In genomic region chr5:130710596-130710995, GRCh38 we compare ENCODE assay signal across 21 cellular contexts.
DNase-seq lines count a peak whose midpoint lies in the region; ATAC-seq and TF ChIP-seq lines count a peak whose summit lies in the region.
"Had no signal": no experiment of that assay in that cellular context is flagged by ENCODE, and none has a peak within 500 bp of the region (broad histone marks: within the 10 kb centered on the region; RNA-seq: fewer than 3 reads in every experiment).

No MANE protein-coding gene starts in this region.

- H3K36me3 ChIP-seq in breast epithelium = no peaks in the 10 kb centered on the region
- H3K36me3 ChIP-seq: tibial nerve had no signal

- BruUV-seq in MCF 10A (replicated peaks; lab: Mats Ljungman, UMichigan) = no TSS peak

- H3K27me3 Mint-ChIP-seq in MCF 10A (ENCODE audit: insufficient read depth, unreplicated experiment) = no peaks in the 10 kb centered on the region
- H3K27me3 Mint-ChIP-seq in activated CD8-positive, alpha-beta T cell treated with anti-CD3 and anti-CD28 coated beads for 36 hours = peaks cover 9% of the 10 kb centered on the region
- H3K27me3 Mint-ChIP-seq: IgD-negative memory B cell had no signal

- TF ChIP-seq CTCF in MCF 10A (IDR thresholded peaks at IDR 0.05; ENCODE audit: unreplicated experiment) (no peak), breast epithelium (IDR thresholded peaks at IDR 0.05) (no peak), choroid plexus epithelial cell (conservative IDR thresholded peaks at IDR 0.05; ENCODE audit: low read depth, low read length) (no peak)
- TF ChIP-seq CTCF in activated CD8-positive, alpha-beta T cell treated with anti-CD3 and anti-CD28 coated beads for 36 hours (IDR thresholded peaks at IDR 0.05) = no peak

- H3K9me3 ChIP-seq in breast epithelium = no peaks in the 10 kb centered on the region
- H3K9me3 ChIP-seq: tibial nerve had no signal

- no peaks in the 10 kb centered on the region for H3K9me3 Mint-ChIP-seq in MCF 10A (ENCODE audit: unreplicated experiment)
- H3K9me3 Mint-ChIP-seq in activated CD8-positive, alpha-beta T cell treated with anti-CD3 and anti-CD28 coated beads for 36 hours = no peaks in the 10 kb centered on the region
- H3K9me3 Mint-ChIP-seq: activated T-cell treated with anti-CD3 and anti-CD28 coated beads, Interleukin-2, amount 50 U/mL, for 24 hours; IgD-negative memory B cell had no signal

- H3K4me3 ChIP-seq in breast epithelium (no peak overlapping the region), choroid plexus epithelial cell (ENCODE audit: low read depth, low read length) (no peak overlapping the region)
- H3K4me3 ChIP-seq: tibial nerve had no signal

- H3K27ac Mint-ChIP-seq in MCF 10A (ENCODE audit: low read depth, unreplicated experiment) = no peak overlapping the region
- no peak overlapping the region for H3K27ac Mint-ChIP-seq in activated CD8-positive, alpha-beta T cell treated with anti-CD3 and anti-CD28 coated beads for 36 hours
- H3K27ac Mint-ChIP-seq: activated T-cell treated with anti-CD3 and anti-CD28 coated beads, Interleukin-2, amount 50 U/mL, for 24 hours; IgD-negative memory B cell had no signal

- CTCF ChIA-PET in MCF 10A (lab: Yijun Ruan, JAX) = interaction anchor here (0.6 to 1.2 kb wide), 2 partner anchors 9 to 600 kb away, joined by 4 read pairs; no protein-coding TSS in a partner anchor
- CTCF ChIA-PET in activated CD8-positive, alpha-beta T cell treated with anti-CD3 and anti-CD28 coated beads for 36 hours (lab: Charles Lee) = no interaction called here

- intact Hi-C loops in MCF 10A (cut with micrococcal nuclease) = no loop called here
- intact Hi-C loops in breast epithelium (cut with DNase I; ENCODE audit: low total_unique reads) = no loop called here
- intact Hi-C loops in left colon (cut with DNase I, micrococcal nuclease) = no loop called here
- intact Hi-C loops in activated CD8-positive, alpha-beta T cell treated with anti-CD3 and anti-CD28 coated beads for 36 hours (cut with micrococcal nuclease) = no loop called here

- POLR2A ChIA-PET in MCF 10A (lab: Yijun Ruan, JAX) = interaction anchor here (0.6 kb wide), 1 partner anchor 49 kb away, joined by 3 read pairs; no protein-coding TSS in a partner anchor
- POLR2A ChIA-PET in activated CD8-positive, alpha-beta T cell treated with anti-CD3 and anti-CD28 coated beads for 36 hours (lab: Charles Lee) = no interaction called here

- ATAC-seq in left colon (peak; percentile 88), HG03378 (IDR thresholded peaks at IDR 0.05; ENCODE audit: unreplicated experiment) (no peak)
- ATAC-seq in activated CD8-positive, alpha-beta T cell treated with anti-CD3 and anti-CD28 coated beads for 36 hours = no peak

- H3K36me3 Mint-ChIP-seq in MCF 10A (ENCODE audit: insufficient read depth, unreplicated experiment) = no peaks in the 10 kb centered on the region
- H3K36me3 Mint-ChIP-seq in activated CD8-positive, alpha-beta T cell treated with anti-CD3 and anti-CD28 coated beads for 36 hours (ENCODE audit: low read depth) = no peaks in the 10 kb centered on the region
- H3K36me3 Mint-ChIP-seq: IgD-negative memory B cell had no signal

- H3K27ac ChIP-seq in breast epithelium = no peak overlapping the region
- H3K27ac ChIP-seq: 22Rv1, tibial nerve had no signal

- no peaks in the 10 kb centered on the region for H3K27me3 ChIP-seq in breast epithelium
- H3K27me3 ChIP-seq: tibial nerve had no signal

- no peak overlapping the region for H3K4me3 Mint-ChIP-seq in MCF 10A (ENCODE audit: unreplicated experiment)
- no peak overlapping the region for H3K4me3 Mint-ChIP-seq in activated CD8-positive, alpha-beta T cell treated with anti-CD3 and anti-CD28 coated beads for 36 hours
- H3K4me3 Mint-ChIP-seq: activated T-cell treated with anti-CD3 and anti-CD28 coated beads, Interleukin-2, amount 50 U/mL, for 24 hours; IgD-negative memory B cell had no signal

- H3K4me1 Mint-ChIP-seq in MCF 10A (ENCODE audit: insufficient read depth, unreplicated experiment) = peaks cover 12% of the 10 kb centered on the region
- no peaks in the 10 kb centered on the region for H3K4me1 Mint-ChIP-seq in activated CD8-positive, alpha-beta T cell treated with anti-CD3 and anti-CD28 coated beads for 36 hours (ENCODE audit: low read depth)

- DNase-seq in MCF 10A (ENCODE audit: unreplicated experiment) (peak; percentile 29), breast epithelium (ENCODE audit: low spot score in 2 of 2) (no peak), choroid plexus epithelial cell (ENCODE audit: low read depth) (peak; percentile 71), left colon (peak in 1 of 2 donors; percentile 13), SHP77 (lab: John Stamatoyannopoulos, UW) (no peak)
- DNase-seq in activated CD8-positive, alpha-beta T cell treated with anti-CD3 and anti-CD28 coated beads for 36 hours = no peak
- no peak for DNase-seq in effector CD4-positive, alpha-beta T cell
- DNase-seq: activated CD4-positive, alpha-beta T cell treated with anti-CD3 and anti-CD28 coated beads, Interleukin-2, amount 50 U/mL, for 1 hour; activated T-cell treated with anti-CD3 and anti-CD28 coated beads, Interleukin-2, amount 50 U/mL, for 24 hours; GF-D8; glutamatergic neuron; kidney; NCI-H1092 treated with DMSO at 0.1 percent for 48 hours; NCI-H2171; NK-92 treated with Interleukin-12 subunit alpha and Interleukin-12 subunit beta, amount 100 ng/mL, for 24 hours; SIG-M5; stimulated activated CD4-positive, alpha-beta T cell treated with anti-CD3 and anti-CD28 coated beads, Interleukin-2, amount 100 ng/mL, for 48 hours had no signal

- TF ChIP-seq POLR2A in breast epithelium (IDR thresholded peaks at IDR 0.05) = no peak

- H3K4me1 ChIP-seq in breast epithelium = no peaks in the 10 kb centered on the region
- H3K4me1 ChIP-seq: tibial nerve had no signal

Comparison
In these comparisons a context has a peak if more than half of its experiments do, and no peak if none do; other contexts are left out.
1. DNase-seq: peak in MCF 10A (single experiment) and choroid plexus epithelial cell (single experiment); none in breast epithelium (0 of 2), activated CD8-positive, alpha-beta T cell treated with anti-CD3 and anti-CD28 coated beads for 36 hours (single experiment), effector CD4-positive, alpha-beta T cell (single experiment) and SHP77 (0 of 2).